In the genomic region with DNA sequence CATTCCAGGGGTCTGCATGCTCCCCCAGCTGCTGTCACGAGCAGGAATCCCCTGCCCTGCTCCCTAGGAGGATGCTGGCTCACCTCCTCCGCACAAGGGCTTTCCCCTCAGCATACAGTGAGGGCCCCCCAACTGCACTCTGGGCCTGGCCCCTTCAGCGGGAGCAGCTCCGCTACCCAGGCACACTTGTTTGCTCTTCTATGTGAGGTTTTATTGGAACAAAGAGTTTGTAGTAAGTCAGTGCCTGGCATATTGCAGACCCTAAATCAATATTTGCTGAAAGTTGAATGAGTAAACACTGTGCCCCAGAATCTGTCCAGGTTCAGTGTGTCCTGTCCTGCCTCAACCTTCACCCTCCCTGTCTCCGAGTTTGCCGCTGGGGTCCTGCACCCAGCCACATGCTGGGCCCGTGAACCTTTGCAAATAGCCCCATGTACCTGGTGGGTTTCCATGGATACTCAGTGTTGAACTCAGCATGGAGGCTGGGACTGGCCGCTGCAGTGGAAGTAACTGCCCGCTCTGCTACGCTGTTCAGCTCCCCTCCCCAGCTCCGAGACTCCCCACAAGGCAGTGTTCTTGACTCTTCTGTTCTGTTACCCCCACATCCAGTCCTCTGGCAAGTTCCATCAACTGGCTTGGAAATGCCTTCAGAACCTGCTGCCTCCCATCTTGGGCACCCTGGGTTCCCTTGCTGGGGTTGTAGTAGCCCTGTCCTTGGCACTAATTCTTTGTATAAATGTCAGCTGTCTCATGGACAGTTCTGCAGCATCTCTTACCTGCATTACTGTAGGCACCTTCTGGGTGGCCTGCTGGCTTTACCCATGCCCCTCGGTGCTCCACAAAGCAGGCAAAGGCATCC, we compare ENCODE assay signal across 1 cellular context.
TF ChIP-seq lines count a peak whose summit lies in the region.

No MANE protein-coding gene starts in this region.

TF ChIP-seq in HepG2, 621 proteins besides CTCF, POLR2A, EP300 and RAD21 (continued from another document and continues in another):
- TF ChIP-seq, protein P1, sequence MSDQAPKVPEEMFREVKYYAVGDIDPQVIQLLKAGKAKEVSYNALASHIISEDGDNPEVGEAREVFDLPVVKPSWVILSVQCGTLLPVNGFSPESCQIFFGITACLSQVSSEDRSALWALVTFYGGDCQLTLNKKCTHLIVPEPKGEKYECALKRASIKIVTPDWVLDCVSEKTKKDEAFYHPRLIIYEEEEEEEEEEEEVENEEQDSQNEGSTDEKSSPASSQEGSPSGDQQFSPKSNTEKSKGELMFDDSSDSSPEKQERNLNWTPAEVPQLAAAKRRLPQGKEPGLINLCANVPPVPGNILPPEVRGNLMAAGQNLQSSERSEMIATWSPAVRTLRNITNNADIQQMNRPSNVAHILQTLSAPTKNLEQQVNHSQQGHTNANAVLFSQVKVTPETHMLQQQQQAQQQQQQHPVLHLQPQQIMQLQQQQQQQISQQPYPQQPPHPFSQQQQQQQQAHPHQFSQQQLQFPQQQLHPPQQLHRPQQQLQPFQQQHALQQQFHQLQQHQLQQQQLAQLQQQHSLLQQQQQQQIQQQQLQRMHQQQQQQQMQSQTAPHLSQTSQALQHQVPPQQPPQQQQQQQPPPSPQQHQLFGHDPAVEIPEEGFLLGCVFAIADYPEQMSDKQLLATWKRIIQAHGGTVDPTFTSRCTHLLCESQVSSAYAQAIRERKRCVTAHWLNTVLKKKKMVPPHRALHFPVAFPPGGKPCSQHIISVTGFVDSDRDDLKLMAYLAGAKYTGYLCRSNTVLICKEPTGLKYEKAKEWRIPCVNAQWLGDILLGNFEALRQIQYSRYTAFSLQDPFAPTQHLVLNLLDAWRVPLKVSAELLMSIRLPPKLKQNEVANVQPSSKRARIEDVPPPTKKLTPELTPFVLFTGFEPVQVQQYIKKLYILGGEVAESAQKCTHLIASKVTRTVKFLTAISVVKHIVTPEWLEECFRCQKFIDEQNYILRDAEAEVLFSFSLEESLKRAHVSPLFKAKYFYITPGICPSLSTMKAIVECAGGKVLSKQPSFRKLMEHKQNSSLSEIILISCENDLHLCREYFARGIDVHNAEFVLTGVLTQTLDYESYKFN (CRISPR knock-in tag; conservative IDR thresholded peaks at IDR 0.05) = peak; percentile 96
- TF ChIP-seq, protein P2, sequence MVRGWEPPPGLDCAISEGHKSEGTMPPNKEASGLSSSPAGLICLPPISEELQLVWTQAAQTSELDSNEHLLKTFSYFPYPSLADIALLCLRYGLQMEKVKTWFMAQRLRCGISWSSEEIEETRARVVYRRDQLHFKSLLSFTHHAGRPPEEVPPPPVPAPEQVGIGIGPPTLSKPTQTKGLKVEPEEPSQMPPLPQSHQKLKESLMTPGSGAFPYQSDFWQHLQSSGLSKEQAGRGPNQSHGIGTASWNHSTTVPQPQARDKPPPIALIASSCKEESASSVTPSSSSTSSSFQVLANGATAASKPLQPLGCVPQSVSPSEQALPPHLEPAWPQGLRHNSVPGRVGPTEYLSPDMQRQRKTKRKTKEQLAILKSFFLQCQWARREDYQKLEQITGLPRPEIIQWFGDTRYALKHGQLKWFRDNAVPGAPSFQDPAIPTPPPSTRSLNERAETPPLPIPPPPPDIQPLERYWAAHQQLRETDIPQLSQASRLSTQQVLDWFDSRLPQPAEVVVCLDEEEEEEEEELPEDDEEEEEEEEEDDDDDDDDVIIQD (CRISPR knock-in tag; IDR thresholded peaks at IDR 0.05; ENCODE audit: low read depth) = peak; percentile 69
- no peak; the same call in 1 of the 2 replicates for TF ChIP-seq NFE2L1 (CRISPR knock-in tag; IDR thresholded peaks at IDR 0.05; ENCODE audit: borderline replicate concordance)
- peak; percentile 40; the same call in 1 of the 2 replicates for TF ChIP-seq JUNB (CRISPR knock-in tag; IDR thresholded peaks at IDR 0.05; ENCODE audit: borderline replicate concordance)
- TF ChIP-seq FOXA3 (CRISPR knock-in tag; IDR thresholded peaks at IDR 0.05) = peak; percentile 99
- TF ChIP-seq, protein P3, sequence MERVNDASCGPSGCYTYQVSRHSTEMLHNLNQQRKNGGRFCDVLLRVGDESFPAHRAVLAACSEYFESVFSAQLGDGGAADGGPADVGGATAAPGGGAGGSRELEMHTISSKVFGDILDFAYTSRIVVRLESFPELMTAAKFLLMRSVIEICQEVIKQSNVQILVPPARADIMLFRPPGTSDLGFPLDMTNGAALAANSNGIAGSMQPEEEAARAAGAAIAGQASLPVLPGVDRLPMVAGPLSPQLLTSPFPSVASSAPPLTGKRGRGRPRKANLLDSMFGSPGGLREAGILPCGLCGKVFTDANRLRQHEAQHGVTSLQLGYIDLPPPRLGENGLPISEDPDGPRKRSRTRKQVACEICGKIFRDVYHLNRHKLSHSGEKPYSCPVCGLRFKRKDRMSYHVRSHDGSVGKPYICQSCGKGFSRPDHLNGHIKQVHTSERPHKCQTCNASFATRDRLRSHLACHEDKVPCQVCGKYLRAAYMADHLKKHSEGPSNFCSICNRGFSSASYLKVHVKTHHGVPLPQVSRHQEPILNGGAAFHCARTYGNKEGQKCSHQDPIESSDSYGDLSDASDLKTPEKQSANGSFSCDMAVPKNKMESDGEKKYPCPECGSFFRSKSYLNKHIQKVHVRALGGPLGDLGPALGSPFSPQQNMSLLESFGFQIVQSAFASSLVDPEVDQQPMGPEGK (CRISPR knock-in tag; IDR thresholded peaks at IDR 0.05) = peak; percentile 89
- TF ChIP-seq TBX2 (CRISPR knock-in tag; IDR thresholded peaks at IDR 0.05; ENCODE audit: borderline replicate concordance) = peak; percentile 93
- peak; percentile 70; the same call in 1 of the 2 replicates for TF ChIP-seq RCOR2 (CRISPR knock-in tag; IDR thresholded peaks at IDR 0.05)
- 0 out of 2 replicates have a peak, but pooled peaks have one; percentile 39 for TF ChIP-seq NR2F2 (IDR thresholded peaks at IDR 0.05; ENCODE audit: borderline replicate concordance, low read depth)
- TF ChIP-seq RFXANK (CRISPR knock-in tag; IDR thresholded peaks at IDR 0.05) = 0 out of 2 replicates have a peak, but pooled peaks have one; percentile 33
- peak; percentile 18; the same call in 1 of the 2 replicates for TF ChIP-seq STAG1 (CRISPR knock-in tag; IDR thresholded peaks at IDR 0.05)
- no peak for TF ChIP-seq ZNF180 (CRISPR knock-in tag; IDR thresholded peaks at IDR 0.05; ENCODE audit: borderline replicate concordance, low read depth)
- peak; percentile 95 for TF ChIP-seq HDAC1 (CRISPR knock-in tag; IDR thresholded peaks at IDR 0.05)
- peak; percentile 97 for TF ChIP-seq ZBTB7B (CRISPR knock-in tag; IDR thresholded peaks at IDR 0.05)
- TF ChIP-seq, protein P4, sequence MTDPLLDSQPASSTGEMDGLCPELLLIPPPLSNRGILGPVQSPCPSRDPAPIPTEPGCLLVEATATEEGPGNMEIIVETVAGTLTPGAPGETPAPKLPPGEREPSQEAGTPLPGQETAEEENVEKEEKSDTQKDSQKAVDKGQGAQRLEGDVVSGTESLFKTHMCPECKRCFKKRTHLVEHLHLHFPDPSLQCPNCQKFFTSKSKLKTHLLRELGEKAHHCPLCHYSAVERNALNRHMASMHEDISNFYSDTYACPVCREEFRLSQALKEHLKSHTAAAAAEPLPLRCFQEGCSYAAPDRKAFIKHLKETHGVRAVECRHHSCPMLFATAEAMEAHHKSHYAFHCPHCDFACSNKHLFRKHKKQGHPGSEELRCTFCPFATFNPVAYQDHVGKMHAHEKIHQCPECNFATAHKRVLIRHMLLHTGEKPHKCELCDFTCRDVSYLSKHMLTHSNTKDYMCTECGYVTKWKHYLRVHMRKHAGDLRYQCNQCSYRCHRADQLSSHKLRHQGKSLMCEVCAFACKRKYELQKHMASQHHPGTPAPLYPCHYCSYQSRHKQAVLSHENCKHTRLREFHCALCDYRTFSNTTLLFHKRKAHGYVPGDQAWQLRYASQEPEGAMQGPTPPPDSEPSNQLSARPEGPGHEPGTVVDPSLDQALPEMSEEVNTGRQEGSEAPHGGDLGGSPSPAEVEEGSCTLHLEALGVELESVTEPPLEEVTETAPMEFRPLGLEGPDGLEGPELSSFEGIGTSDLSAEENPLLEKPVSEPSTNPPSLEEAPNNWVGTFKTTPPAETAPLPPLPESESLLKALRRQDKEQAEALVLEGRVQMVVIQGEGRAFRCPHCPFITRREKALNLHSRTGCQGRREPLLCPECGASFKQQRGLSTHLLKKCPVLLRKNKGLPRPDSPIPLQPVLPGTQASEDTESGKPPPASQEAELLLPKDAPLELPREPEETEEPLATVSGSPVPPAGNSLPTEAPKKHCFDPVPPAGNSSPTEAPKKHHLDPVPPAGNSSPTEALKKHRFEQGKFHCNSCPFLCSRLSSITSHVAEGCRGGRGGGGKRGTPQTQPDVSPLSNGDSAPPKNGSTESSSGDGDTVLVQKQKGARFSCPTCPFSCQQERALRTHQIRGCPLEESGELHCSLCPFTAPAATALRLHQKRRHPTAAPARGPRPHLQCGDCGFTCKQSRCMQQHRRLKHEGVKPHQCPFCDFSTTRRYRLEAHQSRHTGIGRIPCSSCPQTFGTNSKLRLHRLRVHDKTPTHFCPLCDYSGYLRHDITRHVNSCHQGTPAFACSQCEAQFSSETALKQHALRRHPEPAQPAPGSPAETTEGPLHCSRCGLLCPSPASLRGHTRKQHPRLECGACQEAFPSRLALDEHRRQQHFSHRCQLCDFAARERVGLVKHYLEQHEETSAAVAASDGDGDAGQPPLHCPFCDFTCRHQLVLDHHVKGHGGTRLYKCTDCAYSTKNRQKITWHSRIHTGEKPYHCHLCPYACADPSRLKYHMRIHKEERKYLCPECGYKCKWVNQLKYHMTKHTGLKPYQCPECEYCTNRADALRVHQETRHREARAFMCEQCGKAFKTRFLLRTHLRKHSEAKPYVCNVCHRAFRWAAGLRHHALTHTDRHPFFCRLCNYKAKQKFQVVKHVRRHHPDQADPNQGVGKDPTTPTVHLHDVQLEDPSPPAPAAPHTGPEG (CRISPR knock-in tag; IDR thresholded peaks at IDR 0.05) = no peak
- TF ChIP-seq, protein P5, sequence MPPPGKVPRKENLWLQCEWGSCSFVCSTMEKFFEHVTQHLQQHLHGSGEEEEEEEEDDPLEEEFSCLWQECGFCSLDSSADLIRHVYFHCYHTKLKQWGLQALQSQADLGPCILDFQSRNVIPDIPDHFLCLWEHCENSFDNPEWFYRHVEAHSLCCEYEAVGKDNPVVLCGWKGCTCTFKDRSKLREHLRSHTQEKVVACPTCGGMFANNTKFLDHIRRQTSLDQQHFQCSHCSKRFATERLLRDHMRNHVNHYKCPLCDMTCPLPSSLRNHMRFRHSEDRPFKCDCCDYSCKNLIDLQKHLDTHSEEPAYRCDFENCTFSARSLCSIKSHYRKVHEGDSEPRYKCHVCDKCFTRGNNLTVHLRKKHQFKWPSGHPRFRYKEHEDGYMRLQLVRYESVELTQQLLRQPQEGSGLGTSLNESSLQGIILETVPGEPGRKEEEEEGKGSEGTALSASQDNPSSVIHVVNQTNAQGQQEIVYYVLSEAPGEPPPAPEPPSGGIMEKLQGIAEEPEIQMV (CRISPR knock-in tag; IDR thresholded peaks at IDR 0.05; ENCODE audit: low read depth) = no peak; the same call in 1 of the 2 replicates
- peak; percentile 82 for TF ChIP-seq HOXD1 (CRISPR knock-in tag; IDR thresholded peaks at IDR 0.05)
- peak; percentile 92; the same call in 1 of the 2 replicates for TF ChIP-seq ISL2 (CRISPR knock-in tag; IDR thresholded peaks at IDR 0.05)
- peak; percentile 80; the same call in 1 of the 2 replicates for TF ChIP-seq ZNF644 (CRISPR knock-in tag; IDR thresholded peaks at IDR 0.05; ENCODE audit: low read depth)
- TF ChIP-seq ZNF225 (CRISPR knock-in tag; IDR thresholded peaks at IDR 0.05) = peak; percentile 34; the same call in 1 of the 2 replicates
- TF ChIP-seq NFE2 (CRISPR knock-in tag; IDR thresholded peaks at IDR 0.05) = no peak
- no peak for TF ChIP-seq SMARCC2 (IDR thresholded peaks at IDR 0.05)
- peak; percentile 89; the same call in 1 of the 2 replicates for TF ChIP-seq ZNF232 (CRISPR knock-in tag; IDR thresholded peaks at IDR 0.05; ENCODE audit: borderline replicate concordance)
- TF ChIP-seq ZBTB1 (CRISPR knock-in tag; IDR thresholded peaks at IDR 0.05; ENCODE audit: borderline replicate concordance) = no peak
- peak; percentile 36; the same call in 1 of the 2 replicates for TF ChIP-seq ZMYM3 (CRISPR knock-in tag; IDR thresholded peaks at IDR 0.05)
- 0 out of 2 replicates have a peak, but pooled peaks have one; percentile 14 for TF ChIP-seq ZNF317 (CRISPR knock-in tag; IDR thresholded peaks at IDR 0.05)
- TF ChIP-seq MLLT10 (CRISPR knock-in tag; IDR thresholded peaks at IDR 0.05) = no peak
- no peak for TF ChIP-seq ZNF619 (CRISPR knock-in tag; IDR thresholded peaks at IDR 0.05)
- 0 out of 2 replicates have a peak, but pooled peaks have one; percentile 43 for TF ChIP-seq SOX13 (IDR thresholded peaks at IDR 0.05)
- TF ChIP-seq SOX13 (CRISPR knock-in tag; conservative IDR thresholded peaks at IDR 0.05 in 1 of 2, IDR thresholded peaks at IDR 0.05 in 1 of 2) = peak in 1 of 2 experiments; percentile 93; a peak in 2 of 4 replicates
- peak; percentile 93 for TF ChIP-seq ZNF746 (CRISPR knock-in tag; IDR thresholded peaks at IDR 0.05)
- TF ChIP-seq SNRNP70 (IDR thresholded peaks at IDR 0.05; ENCODE audit: low read depth, low read length) = no peak
- no peak for TF ChIP-seq ZFP41 (CRISPR knock-in tag; IDR thresholded peaks at IDR 0.05; ENCODE audit: borderline replicate concordance)
- no peak for TF ChIP-seq CHD4 (IDR thresholded peaks at IDR 0.05; ENCODE audit: borderline replicate concordance, low read length)
- TF ChIP-seq, protein P6, sequence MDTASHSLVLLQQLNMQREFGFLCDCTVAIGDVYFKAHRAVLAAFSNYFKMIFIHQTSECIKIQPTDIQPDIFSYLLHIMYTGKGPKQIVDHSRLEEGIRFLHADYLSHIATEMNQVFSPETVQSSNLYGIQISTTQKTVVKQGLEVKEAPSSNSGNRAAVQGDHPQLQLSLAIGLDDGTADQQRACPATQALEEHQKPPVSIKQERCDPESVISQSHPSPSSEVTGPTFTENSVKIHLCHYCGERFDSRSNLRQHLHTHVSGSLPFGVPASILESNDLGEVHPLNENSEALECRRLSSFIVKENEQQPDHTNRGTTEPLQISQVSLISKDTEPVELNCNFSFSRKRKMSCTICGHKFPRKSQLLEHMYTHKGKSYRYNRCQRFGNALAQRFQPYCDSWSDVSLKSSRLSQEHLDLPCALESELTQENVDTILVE (CRISPR knock-in tag; IDR thresholded peaks at IDR 0.05) = peak; percentile 65
- TF ChIP-seq, protein P7, sequence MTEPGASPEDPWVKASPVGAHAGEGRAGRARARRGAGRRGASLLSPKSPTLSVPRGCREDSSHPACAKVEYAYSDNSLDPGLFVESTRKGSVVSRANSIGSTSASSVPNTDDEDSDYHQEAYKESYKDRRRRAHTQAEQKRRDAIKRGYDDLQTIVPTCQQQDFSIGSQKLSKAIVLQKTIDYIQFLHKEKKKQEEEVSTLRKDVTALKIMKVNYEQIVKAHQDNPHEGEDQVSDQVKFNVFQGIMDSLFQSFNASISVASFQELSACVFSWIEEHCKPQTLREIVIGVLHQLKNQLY (CRISPR knock-in tag; IDR thresholded peaks at IDR 0.05) = peak; percentile 99
- no peak for TF ChIP-seq SRSF1 (optimal IDR thresholded peaks at IDR 0.05; ENCODE audit: low read depth, low read length)
